2 cellular contexts compared by ENCODE assay signal in genomic region chr21:35586305-35586704, GRCh38.
TF ChIP-seq lines count a peak whose summit lies in the region.

No MANE protein-coding gene starts in this region.

TF ChIP-seq in HCT116, 20 proteins besides CTCF, POLR2A, EP300 and RAD21 (continued from another document):
- TF ChIP-seq CBX3 (IDR thresholded peaks at IDR 0.05; ENCODE audit: low read depth): no peak
- TF ChIP-seq ELF1 (IDR thresholded peaks at IDR 0.05; ENCODE audit: borderline replicate concordance, low read depth): no peak
- no peak for TF ChIP-seq ZFX (IDR thresholded peaks at IDR 0.05)
- TF ChIP-seq, protein P1, sequence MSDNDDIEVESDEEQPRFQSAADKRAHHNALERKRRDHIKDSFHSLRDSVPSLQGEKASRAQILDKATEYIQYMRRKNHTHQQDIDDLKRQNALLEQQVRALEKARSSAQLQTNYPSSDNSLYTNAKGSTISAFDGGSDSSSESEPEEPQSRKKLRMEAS (IDR thresholded peaks at IDR 0.05): no peak

TF ChIP-seq in endothelial cell of umbilical vein, 7 proteins besides CTCF, POLR2A, EP300 and RAD21 (continued from another document):
- TF ChIP-seq, protein P1 (IDR thresholded peaks at IDR 0.05; ENCODE audit: insufficient read depth, insufficient read length): no peak
